ENCODE assay signal across 14 cellular contexts in the genomic region with DNA sequence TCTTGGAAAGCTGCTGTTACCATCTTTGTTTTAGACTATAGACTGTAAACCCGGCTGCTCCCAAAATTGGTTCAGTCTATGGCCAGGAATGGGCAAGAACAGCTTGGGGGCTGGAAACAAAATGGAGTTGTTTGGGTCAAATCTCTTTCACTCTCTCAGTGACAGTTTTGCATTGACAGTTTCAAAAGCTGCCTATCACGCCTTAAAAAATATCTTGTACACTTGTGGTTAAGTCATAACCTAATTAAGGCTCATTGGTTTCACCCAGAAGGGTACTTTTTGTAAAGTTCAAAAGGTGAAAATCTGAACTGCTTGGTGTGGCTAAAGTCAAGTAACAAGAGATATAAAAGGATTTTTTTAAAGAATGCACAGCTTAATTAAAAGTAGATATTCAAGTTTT.
A peak's percentile ranks its signal among the peaks of the same experiment; 100 is the strongest.
DNase-seq lines count a peak whose midpoint lies in the region; ATAC-seq and TF ChIP-seq lines count a peak whose summit lies in the region.
"Had no signal": no experiment of that assay in that cellular context is flagged by ENCODE, and none has a peak within 500 bp of the region (broad histone marks: within the 10 kb centered on the region; RNA-seq: fewer than 3 reads in every experiment).

No MANE protein-coding gene starts in this region.

- H3K4me3 ChIP-seq in Jurkat, Clone E6-1 (ENCODE audit: low read length), result no peak overlapping the region
- H3K4me3 ChIP-seq in upper lobe of right lung, result no peak overlapping the region

- H3K27me3 ChIP-seq in upper lobe of right lung, result no peaks in the 10 kb centered on the region
- H3K27me3 ChIP-seq: neutrophil had no signal

- H3K27ac ChIP-seq in upper lobe of right lung, result no peak overlapping the region
- H3K27ac ChIP-seq: C4-2B, neutrophil had no signal

- TF ChIP-seq CTCF in upper lobe of right lung (IDR thresholded peaks at IDR 0.05), result no peak

- H3K36me3 ChIP-seq in upper lobe of right lung, result no peaks in the 10 kb centered on the region
- H3K36me3 ChIP-seq: neutrophil had no signal

- ATAC-seq in GM18868 (IDR thresholded peaks at IDR 0.05; ENCODE audit: unreplicated experiment), result peak; percentile 95
- ATAC-seq in GM21528 (IDR thresholded peaks at IDR 0.05; ENCODE audit: low FRiP score, unreplicated experiment), result peak; percentile 82
- ATAC-seq in HG03045 (IDR thresholded peaks at IDR 0.05; ENCODE audit: unreplicated experiment), result peak; percentile 67
- ATAC-seq in upper lobe of right lung, result no peak

- intact Hi-C loops in upper lobe of right lung (cut with DNase I), result no loop called here

- H3K4me1 ChIP-seq in upper lobe of right lung, result no peaks in the 10 kb centered on the region

- peak; percentile 44 for DNase-seq in Jurkat, Clone E6-1 (ENCODE audit: low read depth, low spot score)
- no peak for DNase-seq in activated CD8-positive, alpha-beta memory T cell treated with anti-CD3 and anti-CD28 coated beads, Interleukin-2, amount 50 U/mL, for 48 hours
- DNase-seq in GOT3 (lab: John Stamatoyannopoulos, UW) (no peak), putamen (ENCODE audit: low spot score) (no peak), upper lobe of right lung (no peak)
- DNase-seq: activated CD4-positive, CD25-positive, alpha-beta regulatory T cell; activated T-cell treated with anti-CD3 and anti-CD28 coated beads, Interleukin-2, amount 50 U/mL, for 24 hours; amniotic stem cell; SK-N-SH had no signal

- H3K9me3 ChIP-seq in upper lobe of right lung, result no peaks in the 10 kb centered on the region
- H3K9me3 ChIP-seq: neutrophil, SK-N-SH had no signal
